12 cellular contexts compared by ENCODE assay signal in genomic region chr16:31186930-31187807, GRCh38. TPM values are rescaled to one million over a fixed set of nuclear protein-coding genes. Genes with fewer than 3 reads are reported as not detected.
DNase-seq lines count a peak whose midpoint lies in the region; ATAC-seq and TF ChIP-seq lines count a peak whose summit lies in the region.
"Had no signal": no experiment of that assay in that cellular context is flagged by ENCODE, and none has a peak within 500 bp of the region (broad histone marks: within the 10 kb centered on the region; RNA-seq: fewer than 3 reads in every experiment).

No MANE protein-coding gene starts in this region.

- POLR2A ChIA-PET in activated CD4-positive, alpha-beta memory T cell treated with anti-CD3 and anti-CD28 coated beads for 36 hours (lab: Charles Lee), result interaction anchor here (0.9 to 3.8 kb wide), 3 partner anchors 14 to 93 kb away, joined by 3 to 22 read pairs (median 3); partner anchors contain the start of genes PYCARD and VKORC1

- peak overlapping the region; percentile 44 for H3K4me3 Mint-ChIP-seq in activated CD4-positive, alpha-beta T cell treated with anti-CD3 and anti-CD28 coated beads, Interleukin-2, amount 10 ng/mL, durations not matched to agents 24 days and 14 days
- no peak overlapping the region for H3K4me3 Mint-ChIP-seq in activated CD4-positive, alpha-beta memory T cell treated with anti-CD3 and anti-CD28 coated beads for 36 hours
- peak overlapping the region; percentile 91 for H3K4me3 Mint-ChIP-seq in natural killer cell

- CTCF ChIA-PET in activated CD4-positive, alpha-beta memory T cell treated with anti-CD3 and anti-CD28 coated beads for 36 hours (lab: Charles Lee), result interaction anchor here (0.7 kb wide), 1 partner anchor 23 kb away, joined by 3 read pairs; no protein-coding TSS in a partner anchor

- H3K9me3 Mint-ChIP-seq in activated CD4-positive, alpha-beta T cell treated with anti-CD3 and anti-CD28 coated beads, Interleukin-2, amount 10 ng/mL, durations not matched to agents 24 days and 14 days, result no peaks in the 10 kb centered on the region
- no peaks in the 10 kb centered on the region for H3K9me3 Mint-ChIP-seq in activated CD4-positive, alpha-beta memory T cell treated with anti-CD3 and anti-CD28 coated beads for 36 hours
- H3K9me3 Mint-ChIP-seq in natural killer cell, result no peaks in the 10 kb centered on the region

- no peak for ATAC-seq in natural killer cell

- H3K27me3 Mint-ChIP-seq in activated CD4-positive, alpha-beta T cell treated with anti-CD3 and anti-CD28 coated beads, Interleukin-2, amount 10 ng/mL, durations not matched to agents 24 days and 14 days, result no peaks in the 10 kb centered on the region
- no peaks in the 10 kb centered on the region for H3K27me3 Mint-ChIP-seq in activated CD4-positive, alpha-beta memory T cell treated with anti-CD3 and anti-CD28 coated beads for 36 hours
- no peaks in the 10 kb centered on the region for H3K27me3 Mint-ChIP-seq in natural killer cell (ENCODE audit: low read depth in 2 of 2)

- TF ChIP-seq CTCF in natural killer cell (IDR thresholded peaks at IDR 0.05), result no peak

- H3K27ac Mint-ChIP-seq in activated CD4-positive, alpha-beta T cell treated with anti-CD3 and anti-CD28 coated beads, Interleukin-2, amount 10 ng/mL, durations not matched to agents 24 days and 14 days, result peak overlapping the region; percentile 42
- peak overlapping the region; percentile 65 for H3K27ac Mint-ChIP-seq in activated CD4-positive, alpha-beta memory T cell treated with anti-CD3 and anti-CD28 coated beads for 36 hours
- peak overlapping the region; percentile 80 to 94 for H3K27ac Mint-ChIP-seq in natural killer cell

- intact Hi-C loops in activated CD4-positive, alpha-beta T cell treated with anti-CD3 and anti-CD28 coated beads, Interleukin-2, amount 10 ng/mL, durations not matched to agents 24 days and 14 days (cut with micrococcal nuclease), result no loop called here
- intact Hi-C loops in activated CD4-positive, alpha-beta memory T cell treated with anti-CD3 and anti-CD28 coated beads for 36 hours (cut with micrococcal nuclease), result no loop called here
- intact Hi-C loops in natural killer cell (cut with micrococcal nuclease), result loop anchor here (5.0 to 10.0 kb wide), 3 partner anchors 72 to 528 kb away; partner anchors contain the start of gene KAT8

- peaks cover 79% of the 10 kb centered on the region for H3K4me1 Mint-ChIP-seq in activated CD4-positive, alpha-beta T cell treated with anti-CD3 and anti-CD28 coated beads, Interleukin-2, amount 10 ng/mL, durations not matched to agents 24 days and 14 days
- H3K4me1 Mint-ChIP-seq in activated CD4-positive, alpha-beta memory T cell treated with anti-CD3 and anti-CD28 coated beads for 36 hours (ENCODE audit: low read depth), result peaks cover 92% of the 10 kb centered on the region
- H3K4me1 Mint-ChIP-seq in natural killer cell, result peaks cover 96 to 99% of the 10 kb centered on the region in 2 donors

- DNase-seq in activated CD4-positive, alpha-beta T cell treated with anti-CD3 and anti-CD28 coated beads, Interleukin-2, amount 10 ng/mL, durations not matched to agents 24 days and 14 days, result no peak
- DNase-seq in activated CD4-positive, alpha-beta T cell treated with anti-CD3 and anti-CD28 coated beads, Interleukin-2, amount 50 U/mL, for 48 hours, result no peak
- DNase-seq in activated CD4-positive, alpha-beta memory T cell treated with anti-CD3 and anti-CD28 coated beads for 36 hours, result no peak
- DNase-seq in natural killer cell (no peak), NCI-H2171 treated with DMSO at 0.1 percent for 48 hours (lab: John Stamatoyannopoulos, UW) (no peak), SKM-1 (lab: John Stamatoyannopoulos, UW; ENCODE audit: unreplicated experiment) (no peak)
- DNase-seq: ACHN, DMS 273 treated with DMSO at 0.1 percent for 48 hours, NCI-H1436, NCI-H524, RPMI8226 had no signal

- peaks cover 97% of the 10 kb centered on the region for H3K36me3 Mint-ChIP-seq in activated CD4-positive, alpha-beta T cell treated with anti-CD3 and anti-CD28 coated beads, Interleukin-2, amount 10 ng/mL, durations not matched to agents 24 days and 14 days (ENCODE audit: low read depth)
- peaks cover 97% of the 10 kb centered on the region for H3K36me3 Mint-ChIP-seq in activated CD4-positive, alpha-beta memory T cell treated with anti-CD3 and anti-CD28 coated beads for 36 hours
- H3K36me3 Mint-ChIP-seq in natural killer cell, result peaks cover 65% of the 10 kb centered on the region

RNA-seq across cellular contexts. Expression of gene FUS, which starts 7.2 kb away (rescaled TPM):
- total RNA-seq in activated CD4-positive, alpha-beta T cell treated with anti-CD3 and anti-CD28 coated beads, Interleukin-2, amount 10 ng/mL, durations not matched to agents 24 days and 14 days, result 936 and 955 TPM in 2 replicates
- total RNA-seq in activated CD4-positive, alpha-beta memory T cell treated with anti-CD3 and anti-CD28 coated beads for 36 hours, result 100 to 1,000 TPM; 459 to 489 TPM
- total RNA-seq in natural killer cell, result 100 to 1,000 TPM; 872 to 934 (median 918) TPM

RNA-seq across cellular contexts. Expression of gene PYCARD, which starts 15.4 kb away (rescaled TPM):
- 15.6 and 17.1 TPM in 2 replicates for total RNA-seq in activated CD4-positive, alpha-beta T cell treated with anti-CD3 and anti-CD28 coated beads, Interleukin-2, amount 10 ng/mL, durations not matched to agents 24 days and 14 days
- 10 to 100 TPM; 13.6 to 14.6 TPM for total RNA-seq in activated CD4-positive, alpha-beta memory T cell treated with anti-CD3 and anti-CD28 coated beads for 36 hours
- 10 to 100 TPM; 29.7 to 38.1 (median 37.6) TPM for total RNA-seq in natural killer cell

RNA-seq across cellular contexts. Expression of gene TRIM72, which starts 26.8 kb away (rescaled TPM):
- 0.05 and 0.09 TPM in 2 replicates for total RNA-seq in activated CD4-positive, alpha-beta T cell treated with anti-CD3 and anti-CD28 coated beads, Interleukin-2, amount 10 ng/mL, durations not matched to agents 24 days and 14 days
- total RNA-seq in activated CD4-positive, alpha-beta memory T cell treated with anti-CD3 and anti-CD28 coated beads for 36 hours, result not detected
- under 1 TPM in 2 of 3 donors, not detected in 1; 0.05 to 0.07 TPM for total RNA-seq in natural killer cell

RNA-seq across cellular contexts. Expression of gene PYDC1, which starts 29.8 kb away (rescaled TPM):
- not detected in 2 replicates for total RNA-seq in activated CD4-positive, alpha-beta T cell treated with anti-CD3 and anti-CD28 coated beads, Interleukin-2, amount 10 ng/mL, durations not matched to agents 24 days and 14 days
- not detected for total RNA-seq in activated CD4-positive, alpha-beta memory T cell treated with anti-CD3 and anti-CD28 coated beads for 36 hours
- not detected for total RNA-seq in natural killer cell
- total RNA-seq: mucosa of gallbladder had no signal

RNA-seq across cellular contexts. Expression of gene PRSS36, which starts 37.3 kb away (rescaled TPM):
- 0.33 and 0.59 TPM in 2 replicates for total RNA-seq in activated CD4-positive, alpha-beta T cell treated with anti-CD3 and anti-CD28 coated beads, Interleukin-2, amount 10 ng/mL, durations not matched to agents 24 days and 14 days
- under 1 TPM in 1 of 2 experiments, not detected in 1; 0.24 TPM for total RNA-seq in activated CD4-positive, alpha-beta memory T cell treated with anti-CD3 and anti-CD28 coated beads for 36 hours
- total RNA-seq in natural killer cell, result 1 to 10 TPM; 2.1 to 3.5 (median 2.3) TPM
